In the genomic region with DNA sequence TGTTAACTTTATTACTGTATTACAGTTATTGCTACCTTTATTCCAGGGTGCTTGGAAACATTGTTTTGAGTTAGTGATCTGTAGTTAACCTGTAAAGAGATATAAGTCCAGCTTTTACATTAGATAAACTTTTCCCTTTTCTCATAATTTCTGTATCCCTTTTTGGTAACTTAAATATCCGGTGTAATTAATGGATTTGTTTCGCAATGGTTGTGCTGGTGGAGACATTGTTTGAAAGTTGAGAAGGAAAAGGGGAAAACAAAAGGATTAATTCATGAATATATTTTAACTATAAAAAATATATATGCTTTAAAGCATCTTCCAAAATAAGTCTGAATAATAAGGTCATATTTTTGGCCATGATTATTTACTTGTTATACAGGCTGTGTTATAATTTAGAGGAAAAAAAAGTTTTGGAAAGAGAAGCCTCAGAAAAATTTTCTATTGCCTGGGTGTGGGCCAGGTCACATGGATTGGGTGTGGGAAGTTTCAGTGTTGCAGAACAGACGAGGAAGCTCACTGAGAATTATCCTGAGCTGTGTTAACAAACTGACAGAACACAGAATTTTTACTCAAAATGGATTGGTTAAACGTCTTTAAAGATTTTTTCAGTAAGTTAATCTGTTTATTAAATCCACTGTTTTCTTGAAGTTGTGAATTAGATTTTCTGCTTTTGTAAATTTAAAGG, we compare ENCODE assay signal across 11 cellular contexts. TPM values are rescaled to one million over a fixed set of nuclear protein-coding genes. Genes with fewer than 3 reads are reported as not detected.
DNase-seq lines count a peak whose midpoint lies in the region; ATAC-seq, FAIRE-seq and TF ChIP-seq lines count a peak whose summit lies in the region.
"Had no signal": no experiment of that assay in that cellular context is flagged by ENCODE, and none has a peak within 500 bp of the region (broad histone marks: within the 10 kb centered on the region; RNA-seq: fewer than 3 reads in every experiment).

No MANE protein-coding gene starts in this region.

- no peaks in the 10 kb centered on the region for H3K27me3 ChIP-seq in gastroesophageal sphincter
- no peaks in the 10 kb centered on the region for H3K27me3 ChIP-seq in pancreas
- H3K27me3 ChIP-seq: BLaER1 treated with 17β-estradiol and CSF1 and Interleukin-3, amounts not matched to agents 10 nM and 100 nM had no signal

- TF ChIP-seq EP300 in gastroesophageal sphincter (IDR thresholded peaks at IDR 0.05), result no peak

- H3K27ac Mint-ChIP-seq in WTC11, result no peak overlapping the region

- H3K4me3 ChIP-seq in gastroesophageal sphincter, result peak overlapping the region; percentile 30 to 35
- peak overlapping the region in 1 of 4 donors; percentile 15 for H3K4me3 ChIP-seq in pancreas

- DNase-seq in AG20443 (ENCODE audit: low spot score) (peak; percentile 72), WTC11 (ENCODE audit: low spot score) (no peak), pancreas (peak in 2 of 6 donors; percentile 9 to 50), cerebellar cortex (ENCODE audit: low spot score) (no peak), T1000 (lab: John Stamatoyannopoulos, UW) (no peak)
- DNase-seq: activated CD4-positive, CD25-positive, alpha-beta regulatory T cell treated with anti-CD3 and anti-CD28 coated beads, Interleukin-2, amount 50 U/mL, for 72 hours; stimulated activated naive CD4-positive, alpha-beta T cell treated with Interleukin-2 at 50 U/mL for 16 hours had no signal

- H3K4me3 Mint-ChIP-seq in WTC11, result no peak overlapping the region

- WGBS in gastroesophageal sphincter (ENCODE audit: low coverage in 1 of 2), 2 donors, result 5 to 7% methylated on average over 4 of the region's 4 CpGs
- 21 to 24% methylated on average over 4 of the region's 4 CpGs for WGBS in pancreas, 2 donors

- H3K4me1 ChIP-seq in gastroesophageal sphincter, result peaks cover 4 to 66% (median 12%) of the 10 kb centered on the region in 3 donors
- H3K4me1 ChIP-seq in pancreas, result peaks cover 0 to 20% (median 14%) of the 10 kb centered on the region in 3 donors

- H3K36me3 Mint-ChIP-seq in WTC11, result peaks cover 12% of the 10 kb centered on the region

- POLR2A ChIA-PET in WTC11 (lab: Charles Lee), result no interaction called here

- H3K4me1 Mint-ChIP-seq in WTC11, result no peaks in the 10 kb centered on the region

- H3K27me3 Mint-ChIP-seq in WTC11 (ENCODE audit: low read depth), result no peaks in the 10 kb centered on the region

- no peaks in the 10 kb centered on the region for H3K9me3 Mint-ChIP-seq in WTC11

- no peaks in the 10 kb centered on the region for H3K9me3 ChIP-seq in gastroesophageal sphincter
- H3K9me3 ChIP-seq in pancreas, result no peaks in the 10 kb centered on the region

- TF ChIP-seq POLR2A in gastroesophageal sphincter (IDR thresholded peaks at IDR 0.05), result no peak

- no peak for TF ChIP-seq CTCF in WTC11 (IDR thresholded peaks at IDR 0.05)
- no peak for TF ChIP-seq CTCF in gastroesophageal sphincter (IDR thresholded peaks at IDR 0.05)
- no peak for TF ChIP-seq CTCF in pancreas (IDR thresholded peaks at IDR 0.05)

- peak; percentile 95 for FAIRE-seq in pancreas (lab: Jason Lieb, UNC)

- no peak for ATAC-seq in WTC11
- peak; percentile 62 for ATAC-seq in gastroesophageal sphincter
- peak; percentile 69 to 90 (median 84) for ATAC-seq in pancreas
- ATAC-seq in HG02588 (IDR thresholded peaks at IDR 0.05; ENCODE audit: unreplicated experiment), result no peak
- ATAC-seq in GM19463 (IDR thresholded peaks at IDR 0.05; ENCODE audit: unreplicated experiment), result no peak

- CTCF ChIA-PET in WTC11 (lab: Charles Lee), result interaction anchor here (0.8 kb wide), 1 partner anchor 84 kb away, joined by 3 read pairs; no protein-coding TSS in a partner anchor

- H3K36me3 ChIP-seq in gastroesophageal sphincter, result peaks cover 0 to 5% of the 10 kb centered on the region in 2 donors
- no peaks in the 10 kb centered on the region for H3K36me3 ChIP-seq in pancreas

- intact Hi-C loops in pancreas (cut with DNase I), result no loop called here

- peak overlapping the region; percentile 38 to 55 (median 44) for H3K27ac ChIP-seq in gastroesophageal sphincter
- H3K27ac ChIP-seq in pancreas, result peak overlapping the region in 2 of 4 donors; percentile 17 to 51

TF ChIP-seq in WTC11, 78 proteins besides CTCF, POLR2A, EP300 and RAD21:
- 0 out of 2 replicates have a peak, but pooled peaks have one; percentile 6 for TF ChIP-seq HMGA2 (CRISPR knock-in tag; IDR thresholded peaks at IDR 0.05)
- TF ChIP-seq SOX15 (CRISPR knock-in tag; IDR thresholded peaks at IDR 0.05), result no peak

RNA-seq across cellular contexts. Expression of gene IL20RB, which starts 27.7 kb away (rescaled TPM):
- total RNA-seq in WTC11 (2021), result 2.3 to 3.1 TPM (median 2.4 TPM) in 3 replicates
- 1 to 10 TPM in 2 of 4 donors, under 1 TPM in 2; 0.62 to 7.3 (median 1.0) TPM for total RNA-seq in gastroesophageal sphincter
- under 1 TPM; 0.28 to 0.52 (median 0.34) TPM for total RNA-seq in pancreas
- 1 to 10 TPM in 1 of 2 donors, under 1 TPM in 1; 0.87 to 1.3 TPM for polyA plus RNA-seq in pancreas

Comparison
In these comparisons a context has a peak if more than half of its experiments do, and no peak if none do; other contexts are left out.
1. ATAC-seq: peak in gastroesophageal sphincter (single experiment) and pancreas (4 of 4); none in WTC11 (single experiment), HG02588 (single experiment) and GM19463 (single experiment).